9 cellular contexts compared by ENCODE assay signal in the genomic region with DNA sequence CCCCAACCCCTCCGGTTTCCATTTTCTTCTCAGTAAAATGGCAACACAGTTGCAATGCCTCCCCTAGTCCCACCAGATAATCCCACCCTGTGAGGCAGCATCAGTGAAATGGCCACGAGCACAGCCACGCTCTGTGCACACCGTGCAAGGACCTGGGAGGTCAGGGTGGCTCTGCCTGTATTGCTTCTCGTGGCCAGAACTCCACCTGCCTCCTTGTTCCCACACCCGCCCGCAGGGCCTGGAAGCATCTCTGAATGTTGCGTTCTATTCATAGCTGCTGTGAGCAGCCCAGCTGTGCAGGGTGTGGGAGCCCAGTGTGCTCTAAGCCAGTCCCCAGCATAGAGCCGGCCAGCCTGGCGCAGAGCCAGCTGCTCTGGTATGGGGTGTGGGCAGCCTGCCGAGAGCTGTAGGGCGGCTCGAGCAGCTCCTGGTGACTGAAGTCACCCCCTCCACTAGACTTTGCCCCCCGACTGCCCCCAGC.
DNase-seq lines count a peak whose midpoint lies in the region; ATAC-seq lines count a peak whose summit lies in the region.
"Had no signal": no experiment of that assay in that cellular context is flagged by ENCODE, and none has a peak within 500 bp of the region (broad histone marks: within the 10 kb centered on the region; RNA-seq: fewer than 3 reads in every experiment).

No MANE protein-coding gene starts in this region.

- POLR2A ChIA-PET in activated CD8-positive, alpha-beta T cell treated with anti-CD3 and anti-CD28 coated beads, Interleukin-2, amount 10 ng/mL, durations not matched to agents 7 days and 5 days (lab: Charles Lee) = no interaction called here

- no peak overlapping the region for H3K27ac Mint-ChIP-seq in activated CD8-positive, alpha-beta T cell treated with anti-CD3 and anti-CD28 coated beads, Interleukin-2, amount 10 ng/mL, durations not matched to agents 7 days and 5 days

- no peaks in the 10 kb centered on the region for H3K36me3 Mint-ChIP-seq in activated CD8-positive, alpha-beta T cell treated with anti-CD3 and anti-CD28 coated beads, Interleukin-2, amount 10 ng/mL, durations not matched to agents 7 days and 5 days (ENCODE audit: low read depth)

- H3K4me3 Mint-ChIP-seq in activated CD8-positive, alpha-beta T cell treated with anti-CD3 and anti-CD28 coated beads, Interleukin-2, amount 10 ng/mL, durations not matched to agents 7 days and 5 days = no peak overlapping the region

- peak; percentile 89 for ATAC-seq in Right ventricle myocardium inferior
- ATAC-seq in sciatic nerve = peak; percentile 74
- ATAC-seq in HG03378 (IDR thresholded peaks at IDR 0.05; ENCODE audit: unreplicated experiment) = no peak
- ATAC-seq in GM18517 (IDR thresholded peaks at IDR 0.05; ENCODE audit: unreplicated experiment) = no peak
- ATAC-seq in activated CD8-positive, alpha-beta T cell treated with anti-CD3 and anti-CD28 coated beads, Interleukin-2, amount 10 ng/mL, durations not matched to agents 7 days and 5 days = no peak

- peaks cover 6% of the 10 kb centered on the region for H3K27me3 Mint-ChIP-seq in activated CD8-positive, alpha-beta T cell treated with anti-CD3 and anti-CD28 coated beads, Interleukin-2, amount 10 ng/mL, durations not matched to agents 7 days and 5 days (ENCODE audit: low read depth)

- CTCF ChIA-PET in activated CD8-positive, alpha-beta T cell treated with anti-CD3 and anti-CD28 coated beads, Interleukin-2, amount 10 ng/mL, durations not matched to agents 7 days and 5 days (lab: Charles Lee) = no interaction called here

- H3K4me1 Mint-ChIP-seq in activated CD8-positive, alpha-beta T cell treated with anti-CD3 and anti-CD28 coated beads, Interleukin-2, amount 10 ng/mL, durations not matched to agents 7 days and 5 days (ENCODE audit: low read depth) = peaks cover 4% of the 10 kb centered on the region

- DNase-seq in HT-29 (ENCODE audit: low spot score) (peak; percentile 26), NCI-H748 (lab: John Stamatoyannopoulos, UW; ENCODE audit: unreplicated experiment) (peak; percentile 96), Right ventricle myocardium inferior (ENCODE audit: missing footprints) (peak; percentile 86), sciatic nerve (ENCODE audit: low spot score) (peak; percentile 65), AG08396 (ENCODE audit: low spot score) (no peak)
- DNase-seq in activated CD8-positive, alpha-beta T cell treated with anti-CD3 and anti-CD28 coated beads, Interleukin-2, amount 10 ng/mL, durations not matched to agents 7 days and 5 days = no peak
- DNase-seq: NCI-H446 treated with DMSO at 0.1 percent for 48 hours had no signal

- intact Hi-C loops in Right ventricle myocardium inferior (cut with DNase I) = loop anchor here (2.0 kb wide), 1 partner anchor 83 kb away; no protein-coding TSS in a partner anchor
- intact Hi-C loops in sciatic nerve (cut with DNase I) = no loop called here

- H3K9me3 Mint-ChIP-seq in activated CD8-positive, alpha-beta T cell treated with anti-CD3 and anti-CD28 coated beads, Interleukin-2, amount 10 ng/mL, durations not matched to agents 7 days and 5 days (ENCODE audit: insufficient read depth) = no peaks in the 10 kb centered on the region

Comparison
In these comparisons a context has a peak if more than half of its experiments do, and no peak if none do; other contexts are left out.
1. DNase-seq: peak in HT-29 (single experiment), NCI-H748 (single experiment), Right ventricle myocardium inferior (single experiment) and sciatic nerve (single experiment); none in AG08396 (single experiment) and activated CD8-positive, alpha-beta T cell treated with anti-CD3 and anti-CD28 coated beads, Interleukin-2, amount 10 ng/mL, durations not matched to agents 7 days and 5 days (single experiment).
2. ATAC-seq: peak in Right ventricle myocardium inferior (single experiment) and sciatic nerve (single experiment); none in HG03378 (single experiment), GM18517 (single experiment) and activated CD8-positive, alpha-beta T cell treated with anti-CD3 and anti-CD28 coated beads, Interleukin-2, amount 10 ng/mL, durations not matched to agents 7 days and 5 days (single experiment).